In the genomic region with DNA sequence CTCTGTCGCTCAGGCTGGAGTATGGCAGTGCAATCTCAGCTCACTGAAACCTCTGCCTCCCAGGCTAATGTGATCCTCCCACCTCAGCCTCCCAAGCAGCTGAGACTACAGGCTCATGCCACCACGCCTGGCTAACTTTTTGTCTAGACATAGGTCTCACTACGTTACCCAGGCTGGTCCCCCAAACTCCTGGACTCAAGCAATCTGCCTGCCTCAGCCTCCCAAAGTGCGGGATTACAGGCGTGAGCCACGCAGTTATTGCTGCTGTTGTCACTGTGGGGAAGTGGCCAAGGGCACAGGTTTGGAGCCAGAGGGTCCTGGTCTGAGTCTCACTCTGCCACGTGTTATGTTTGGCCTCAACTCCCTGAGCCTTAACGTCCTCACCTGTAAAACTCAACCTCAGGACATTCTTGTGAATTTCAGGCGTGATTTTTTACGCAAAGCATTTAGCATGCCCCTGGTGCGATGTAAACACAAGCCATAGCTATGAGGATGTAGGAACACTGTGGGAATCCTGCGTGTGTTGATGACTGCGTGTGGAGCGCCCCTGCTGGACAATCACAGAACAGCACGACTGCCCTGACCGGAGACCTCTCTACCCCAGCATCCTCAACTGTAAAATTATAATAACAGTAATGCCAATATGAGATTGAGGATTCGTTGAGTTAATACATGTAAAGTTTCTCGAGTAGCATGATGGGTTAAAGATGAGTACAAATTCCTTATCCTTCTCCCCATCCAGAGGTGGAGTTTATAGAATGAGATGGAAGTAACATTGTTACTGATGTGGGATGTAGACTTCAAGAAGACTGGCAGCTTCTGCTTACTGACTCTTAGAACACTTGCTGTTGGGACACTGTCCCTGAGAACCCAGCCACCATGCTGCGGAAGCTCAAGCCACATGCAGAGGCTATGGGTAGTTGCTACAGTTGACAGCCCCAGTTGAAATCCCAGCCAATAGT, we compare ENCODE assay signal across 8 cellular contexts. TPM values are rescaled to one million over a fixed set of nuclear protein-coding genes. Genes with fewer than 3 reads are reported as not detected.
A peak's percentile ranks its signal among the peaks of the same experiment; 100 is the strongest.
DNase-seq lines count a peak whose midpoint lies in the region; ATAC-seq and TF ChIP-seq lines count a peak whose summit lies in the region.

No MANE protein-coding gene starts in this region.

- H2AK5ac ChIP-seq in mesendoderm (ENCODE audit: low read length), result no peak overlapping the region

- peaks cover 4 to 7% of the 10 kb centered on the region in 2 donors for H3K27me3 Mint-ChIP-seq in CD8-positive, alpha-beta memory T cell
- no peaks in the 10 kb centered on the region for H3K27me3 Mint-ChIP-seq in activated CD4-positive, alpha-beta T cell treated with anti-CD3 and anti-CD28 coated beads for 36 hours

- H3K9ac ChIP-seq in mesendoderm (ENCODE audit: low read length), result no peak overlapping the region

- H3K18ac ChIP-seq in mesendoderm (ENCODE audit: low read length), result no peak overlapping the region

- no peak overlapping the region for H3K27ac ChIP-seq in CD8-positive, alpha-beta memory T cell (ENCODE audit: low read depth, low read length)
- H3K27ac ChIP-seq in coronary artery (no peak overlapping the region), mesendoderm (ENCODE audit: low read depth, low read length) (no peak overlapping the region)

- no peaks in the 10 kb centered on the region for H3K36me3 Mint-ChIP-seq in CD8-positive, alpha-beta memory T cell
- H3K36me3 Mint-ChIP-seq in activated CD4-positive, alpha-beta T cell treated with anti-CD3 and anti-CD28 coated beads for 36 hours (ENCODE audit: low read depth), result no peaks in the 10 kb centered on the region
- no peaks in the 10 kb centered on the region for H3K36me3 Mint-ChIP-seq in stimulated activated effector memory CD8-positive, alpha-beta T cell treated with anti-CD3 and anti-CD28 coated beads, Interleukin-12 subunit alpha, Interleukin-12 subunit beta, amount 100 ng/mL, for 72 hours

- H3K27ac Mint-ChIP-seq in CD8-positive, alpha-beta memory T cell, result no peak overlapping the region
- H3K27ac Mint-ChIP-seq in activated CD4-positive, alpha-beta T cell treated with anti-CD3 and anti-CD28 coated beads for 36 hours, result no peak overlapping the region
- no peak overlapping the region for H3K27ac Mint-ChIP-seq in stimulated activated effector memory CD8-positive, alpha-beta T cell treated with anti-CD3 and anti-CD28 coated beads, Interleukin-12 subunit alpha, Interleukin-12 subunit beta, amount 100 ng/mL, for 72 hours

- WGBS in mesendoderm (ENCODE audit: extremely low coverage, insufficient coverage, low lambda C conversion rate), result no CpG with 5 or more reads among the region's 19 CpGs

- POLR2A ChIA-PET in CD8-positive, alpha-beta memory T cell (lab: Charles Lee), result interaction anchor here (0.7 kb wide), 1 partner anchor 25 kb away, joined by 3 read pairs; no protein-coding TSS in a partner anchor
- POLR2A ChIA-PET in activated CD4-positive, alpha-beta T cell treated with anti-CD3 and anti-CD28 coated beads for 36 hours (lab: Charles Lee), result interaction anchor here (0.5 kb wide), 1 partner anchor 807 kb away, joined by 3 read pairs; a partner anchor contains a TSS

- H3K36me3 ChIP-seq in CD8-positive, alpha-beta memory T cell (ENCODE audit: insufficient read depth, low read length), result no peaks in the 10 kb centered on the region
- no peaks in the 10 kb centered on the region for H3K36me3 ChIP-seq in mesendoderm (ENCODE audit: control insufficient read depth, insufficient read depth, low read length)

- peaks cover under 1% of the 10 kb centered on the region for H3K4me1 ChIP-seq in CD8-positive, alpha-beta memory T cell (ENCODE audit: insufficient read depth, low read length)
- H3K4me1 ChIP-seq in mesendoderm (ENCODE audit: control insufficient read depth, low read depth, low read length), result no peaks in the 10 kb centered on the region

- peaks cover 4% of the 10 kb centered on the region for H3K27me3 ChIP-seq in CD8-positive, alpha-beta memory T cell (ENCODE audit: insufficient read depth, low read length, poor library complexity, severe bottlenecking)
- H3K27me3 ChIP-seq in mesendoderm (ENCODE audit: insufficient read depth, low read length, poor library complexity), result no peaks in the 10 kb centered on the region

- peaks cover under 1 to 5% (median 4%) of the 10 kb centered on the region in 3 donors for H3K4me1 Mint-ChIP-seq in CD8-positive, alpha-beta memory T cell
- peaks cover 9% of the 10 kb centered on the region for H3K4me1 Mint-ChIP-seq in activated CD4-positive, alpha-beta T cell treated with anti-CD3 and anti-CD28 coated beads for 36 hours
- H3K4me1 Mint-ChIP-seq in stimulated activated effector memory CD8-positive, alpha-beta T cell treated with anti-CD3 and anti-CD28 coated beads, Interleukin-12 subunit alpha, Interleukin-12 subunit beta, amount 100 ng/mL, for 72 hours, result peaks cover 6% of the 10 kb centered on the region

- no peak overlapping the region for H4K8ac ChIP-seq in mesendoderm (ENCODE audit: low read depth, low read length)

- no peaks in the 10 kb centered on the region for H3K9me3 ChIP-seq in CD8-positive, alpha-beta memory T cell (ENCODE audit: low read length)

- no peaks in the 10 kb centered on the region for H3K79me1 ChIP-seq in mesendoderm (ENCODE audit: low read length)

- no peak overlapping the region for H3K4me3 Mint-ChIP-seq in CD8-positive, alpha-beta memory T cell
- H3K4me3 Mint-ChIP-seq in activated CD4-positive, alpha-beta T cell treated with anti-CD3 and anti-CD28 coated beads for 36 hours, result no peak overlapping the region
- no peak overlapping the region for H3K4me3 Mint-ChIP-seq in stimulated activated effector memory CD8-positive, alpha-beta T cell treated with anti-CD3 and anti-CD28 coated beads, Interleukin-12 subunit alpha, Interleukin-12 subunit beta, amount 100 ng/mL, for 72 hours

- CTCF ChIA-PET in CD8-positive, alpha-beta memory T cell (lab: Charles Lee), result interaction anchor here (0.6 to 7.8 kb wide), 10 partner anchors 9 to 742 kb away, joined by 3 to 54 read pairs (median 4); no protein-coding TSS in a partner anchor
- CTCF ChIA-PET in activated CD4-positive, alpha-beta T cell treated with anti-CD3 and anti-CD28 coated beads for 36 hours (lab: Charles Lee), result interaction anchor here (0.6 to 6.0 kb wide), 21 partner anchors 9 to 217 kb away, joined by 3 to 42 read pairs (median 4); a partner anchor contains a TSS

- no peak overlapping the region for H4K5ac ChIP-seq in mesendoderm (ENCODE audit: low read length)

- no peak overlapping the region for H2BK5ac ChIP-seq in mesendoderm (ENCODE audit: low read length)

- peak; percentile 76 for TF ChIP-seq CTCF in coronary artery (IDR thresholded peaks at IDR 0.05)

- no peak overlapping the region for H2BK120ac ChIP-seq in mesendoderm (ENCODE audit: low read depth, low read length)

- no peak overlapping the region for H3K4me3 ChIP-seq in CD8-positive, alpha-beta memory T cell (ENCODE audit: low read length)
- no peak overlapping the region for H3K4me3 ChIP-seq in coronary artery
- no peak overlapping the region for H3K4me3 ChIP-seq in mesendoderm (ENCODE audit: low read length)

- DNase-seq in CD8-positive, alpha-beta memory T cell, result peak; percentile 9 to 66 (median 46)
- DNase-seq in Kasumi-1 (lab: John Stamatoyannopoulos, UW) (peak; percentile 39 to 55), coronary artery (ENCODE audit: low spot score) (no peak), mesendoderm (peak; percentile 52)
- peak; percentile 80 for DNase-seq in activated CD4-positive, alpha-beta T cell treated with anti-CD3 and anti-CD28 coated beads for 36 hours
- peak; percentile 52 to 73 for DNase-seq in stimulated activated effector memory CD8-positive, alpha-beta T cell treated with anti-CD3 and anti-CD28 coated beads, Interleukin-12 subunit alpha, Interleukin-12 subunit beta, amount 100 ng/mL, for 72 hours (ENCODE audit: low spot score in 2 of 2)

- no peak overlapping the region for H3K4me2 ChIP-seq in mesendoderm (ENCODE audit: low read length)

- no peaks in the 10 kb centered on the region for H3K79me2 ChIP-seq in mesendoderm (ENCODE audit: control insufficient read depth, insufficient read depth, low read length)

- no peak overlapping the region for H3K4ac ChIP-seq in mesendoderm (ENCODE audit: low read depth, low read length)

- H3K56ac ChIP-seq in mesendoderm (ENCODE audit: low read length), result no peak overlapping the region

- H3K23ac ChIP-seq in mesendoderm (ENCODE audit: low read length), result no peak overlapping the region

- ATAC-seq in activated CD4-positive, alpha-beta T cell treated with anti-CD3 and anti-CD28 coated beads for 36 hours, result peak; percentile 72
- ATAC-seq in stimulated activated effector memory CD8-positive, alpha-beta T cell treated with anti-CD3 and anti-CD28 coated beads, Interleukin-12 subunit alpha, Interleukin-12 subunit beta, amount 100 ng/mL, for 72 hours, result peak; percentile 62
- ATAC-seq in GM19395 (IDR thresholded peaks at IDR 0.05; ENCODE audit: unreplicated experiment) (no peak), HG02678 (IDR thresholded peaks at IDR 0.05; ENCODE audit: unreplicated experiment) (no peak)

- no peaks in the 10 kb centered on the region for H3K9me3 Mint-ChIP-seq in CD8-positive, alpha-beta memory T cell
- H3K9me3 Mint-ChIP-seq in activated CD4-positive, alpha-beta T cell treated with anti-CD3 and anti-CD28 coated beads for 36 hours (ENCODE audit: low read depth), result no peaks in the 10 kb centered on the region
- no peaks in the 10 kb centered on the region for H3K9me3 Mint-ChIP-seq in stimulated activated effector memory CD8-positive, alpha-beta T cell treated with anti-CD3 and anti-CD28 coated beads, Interleukin-12 subunit alpha, Interleukin-12 subunit beta, amount 100 ng/mL, for 72 hours

- H2BK15ac ChIP-seq in mesendoderm (replicated peaks; ENCODE audit: low read depth), result no peak overlapping the region

- intact Hi-C loops in activated CD4-positive, alpha-beta T cell treated with anti-CD3 and anti-CD28 coated beads for 36 hours (cut with DNase I, micrococcal nuclease), result no loop called here

RNA-seq across cellular contexts. Expression of a gene that starts 41.8 kb away (rescaled TPM):
- total RNA-seq in CD8-positive, alpha-beta memory T cell, result under 1 TPM in 1 of 2 experiments, not detected in 1; 0.04 TPM
- polyA plus RNA-seq in CD8-positive, alpha-beta memory T cell, result not detected
- under 1 TPM; 0.07 to 0.14 TPM for total RNA-seq in activated CD4-positive, alpha-beta T cell treated with anti-CD3 and anti-CD28 coated beads for 36 hours
- 0.10 TPM for polyA plus RNA-seq in mesendoderm (2013, experiment 1 of 2)
- 0.15 TPM for polyA plus RNA-seq in mesendoderm (2013, experiment 2 of 2)

Comparison
In these comparisons a context has a peak if more than half of its experiments do, and no peak if none do; other contexts are left out.
1. ATAC-seq: peak in activated CD4-positive, alpha-beta T cell treated with anti-CD3 and anti-CD28 coated beads for 36 hours (single experiment) and stimulated activated effector memory CD8-positive, alpha-beta T cell treated with anti-CD3 and anti-CD28 coated beads, Interleukin-12 subunit alpha, Interleukin-12 subunit beta, amount 100 ng/mL, for 72 hours (single experiment); none in GM19395 (single experiment) and HG02678 (single experiment).